ENCODE assay signal across 8 cellular contexts in the genomic region with DNA sequence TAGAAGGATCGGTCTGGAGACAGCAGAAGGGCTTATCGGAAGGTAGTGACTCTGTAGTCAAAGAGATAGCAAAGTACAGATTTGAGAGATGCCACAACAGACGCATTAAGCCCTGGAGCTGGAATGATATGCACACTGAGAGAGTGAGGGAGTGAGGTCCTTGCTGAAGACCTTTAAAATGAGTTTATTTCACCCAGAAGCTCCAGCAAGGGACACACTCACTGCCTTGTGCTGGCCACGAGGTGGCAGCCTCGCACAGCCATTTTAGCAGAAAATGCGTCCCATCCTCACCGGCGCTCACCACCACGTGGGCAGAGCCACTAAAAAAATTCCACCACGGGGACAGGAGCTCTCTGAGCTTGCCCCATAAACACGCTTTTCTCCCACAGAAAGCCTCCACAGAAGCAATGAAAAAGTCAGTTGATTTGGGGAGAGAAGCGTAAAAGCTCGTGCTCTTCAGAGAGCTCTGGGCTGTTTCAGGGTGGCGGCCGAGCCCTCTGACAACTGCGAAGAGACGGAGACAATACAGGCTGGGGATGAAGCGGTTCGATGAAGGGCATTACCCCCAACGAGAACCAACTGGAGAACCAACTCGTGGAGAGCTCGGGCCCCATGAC.
DNase-seq lines count a peak whose midpoint lies in the region; ATAC-seq and TF ChIP-seq lines count a peak whose summit lies in the region.

No MANE protein-coding gene starts in this region.

- H3K23ac ChIP-seq in mesenchymal stem cell (ENCODE audit: low read length in 2 of 2), result no peak overlapping the region

- H2BK15ac ChIP-seq in mesenchymal stem cell (ENCODE audit: low read depth, poor library complexity, severe bottlenecking), result no peak overlapping the region

- peak overlapping the region; percentile 52 for H4K8ac ChIP-seq in mesenchymal stem cell (ENCODE audit: low read length)

- H4K91ac ChIP-seq in mesenchymal stem cell (ENCODE audit: low read length), result peak overlapping the region; percentile 19

- peaks cover 50% of the 10 kb centered on the region for H3K4me1 Mint-ChIP-seq in GM23338

- H3K14ac ChIP-seq in mesenchymal stem cell (ENCODE audit: low read length in 2 of 2), result peak overlapping the region in 1 of 2 experiments; percentile 6

- peak overlapping the region; percentile 91 for H3K9ac ChIP-seq in mesenchymal stem cell (ENCODE audit: low read length)

- H2AFZ ChIP-seq in GM23338, result no peak overlapping the region
- no peak overlapping the region for H2AFZ ChIP-seq in mesenchymal stem cell (ENCODE audit: low read depth, low read length)

- H3K4me2 ChIP-seq in GM23338 (no peak overlapping the region), mesenchymal stem cell (ENCODE audit: low read length, poor library complexity, severe bottlenecking) (peak overlapping the region; percentile 0)

- H3K27me3 Mint-ChIP-seq in GM23338 (ENCODE audit: insufficient read depth, low read depth, poor library complexity), result peaks cover 7% of the 10 kb centered on the region

- H3K9me3 Mint-ChIP-seq in GM23338, result peaks cover 2% of the 10 kb centered on the region; the same call in 2 of the 3 replicates

- H2BK5ac ChIP-seq in mesenchymal stem cell (ENCODE audit: low read depth, low read length, poor library complexity, severe bottlenecking), result peak overlapping the region; percentile 9

- H3K36me3 Mint-ChIP-seq in GM23338 (ENCODE audit: low read depth), result peaks cover 2% of the 10 kb centered on the region; the same call in 2 of the 3 replicates

- no peaks in the 10 kb centered on the region for H3K27me3 ChIP-seq in GM23338 (ENCODE audit: insufficient read depth)
- no peaks in the 10 kb centered on the region for H3K27me3 ChIP-seq in effector memory CD4-positive, alpha-beta T cell (replicated peaks; ENCODE audit: control insufficient read depth, insufficient read depth, low read length, poor library complexity, severe bottlenecking)
- no peaks in the 10 kb centered on the region for H3K27me3 ChIP-seq in mesenchymal stem cell (ENCODE audit: control insufficient read depth in 1 of 2, insufficient read depth in 1 of 2, low read length in 2 of 2)

- peak overlapping the region; percentile 57 for H2BK120ac ChIP-seq in mesenchymal stem cell (ENCODE audit: low read depth, low read length)

- no peak overlapping the region for H3K4me3 ChIP-seq in GM23338
- no peak overlapping the region for H3K4me3 ChIP-seq in effector memory CD4-positive, alpha-beta T cell (ENCODE audit: insufficient read depth, low read depth, low read length, poor library complexity, severe bottlenecking)
- H3K4me3 ChIP-seq in mesenchymal stem cell (ENCODE audit: insufficient read depth in 1 of 2, low read depth in 1 of 2, low read length in 2 of 2), result peak overlapping the region in 1 of 2 experiments; percentile 15

- H3K4ac ChIP-seq in mesenchymal stem cell (ENCODE audit: low read depth in 1 of 2, low read length in 2 of 2), result peak overlapping the region; percentile 56 to 79

- H3K9me3 ChIP-seq in effector memory CD4-positive, alpha-beta T cell (ENCODE audit: control insufficient read depth, low read length), result no peaks in the 10 kb centered on the region
- H3K9me3 ChIP-seq in mesenchymal stem cell (ENCODE audit: control insufficient read depth, low read length), result no peaks in the 10 kb centered on the region

- H3K27ac Mint-ChIP-seq in GM23338, result peak overlapping the region; percentile 90

- no peaks in the 10 kb centered on the region; the same call in 1 of the 2 replicates for H3K79me2 ChIP-seq in GM23338 (replicated peaks; ENCODE audit: insufficient read depth)

- H3K4me3 Mint-ChIP-seq in GM23338, result no peak overlapping the region; the same call in 2 of the 3 replicates

- no peaks in the 10 kb centered on the region; the same call in 1 of the 2 replicates for H3K36me3 ChIP-seq in GM23338 (ENCODE audit: insufficient read depth)
- H3K36me3 ChIP-seq in effector memory CD4-positive, alpha-beta T cell (ENCODE audit: control insufficient read depth, insufficient read depth, low read length), result peaks cover 38% of the 10 kb centered on the region
- peaks cover 49 to 85% of the 10 kb centered on the region in 2 experiments for H3K36me3 ChIP-seq in mesenchymal stem cell (ENCODE audit: control insufficient read depth in 1 of 2, insufficient read depth in 2 of 2, low read depth in 1 of 2, low read length in 2 of 2)

- peak; percentile 85 to 96 for TF ChIP-seq CTCF in GM23338 (conservative IDR thresholded peaks at IDR 0.05; ENCODE audit: low read depth in 2 of 2)

- H3K18ac ChIP-seq in mesenchymal stem cell (ENCODE audit: low read depth in 1 of 2, low read length in 2 of 2), result peak overlapping the region in 1 of 2 experiments; percentile 65

- H3K4me1 ChIP-seq in GM23338 (ENCODE audit: insufficient read depth) (peaks cover 17% of the 10 kb centered on the region), mesenchymal stem cell (ENCODE audit: control insufficient read depth, insufficient read depth, low read depth, low read length) (peaks cover 47% of the 10 kb centered on the region)
- peaks cover 37% of the 10 kb centered on the region for H3K4me1 ChIP-seq in effector memory CD4-positive, alpha-beta T cell (ENCODE audit: control insufficient read depth, insufficient read depth, low read length, poor library complexity, severe bottlenecking)

- no peaks in the 10 kb centered on the region; the same call in 1 of the 2 replicates for H4K20me1 ChIP-seq in GM23338 (replicated peaks; ENCODE audit: insufficient read depth)

- 49% methylated on average over 20 of the region's 22 CpGs for WGBS in mesenchymal stem cell

- H3F3A ChIP-seq in GM23338 (replicated peaks; ENCODE audit: low read depth), result no peaks in the 10 kb centered on the region

- peak overlapping the region in 1 of 2 experiments; percentile 45 for H2BK12ac ChIP-seq in mesenchymal stem cell (ENCODE audit: low read length in 2 of 2)

- peak overlapping the region; percentile 35 for H3K27ac ChIP-seq in GM23338 (ENCODE audit: low read depth)
- H3K27ac ChIP-seq in effector memory CD4-positive, alpha-beta T cell (ENCODE audit: insufficient read depth, low read length, poor library complexity, severe bottlenecking), result no peak overlapping the region
- H3K27ac ChIP-seq in mesenchymal stem cell (ENCODE audit: low read length, poor library complexity, severe bottlenecking), result peak overlapping the region; percentile 99

- peak; percentile 79 for DNase-seq in CD1c-positive myeloid dendritic cell (ENCODE audit: extremely low spot score)
- peak; percentile 86 for DNase-seq in GM23338 (ENCODE audit: low spot score)
- DNase-seq in NCI-H69 (lab: John Stamatoyannopoulos, UW), result peak; percentile 67
- DNase-seq in activated CD8-positive, alpha-beta memory T cell treated with anti-CD3 and anti-CD28 coated beads for 4 hours (ENCODE audit: low read depth in 2 of 2), result peak; percentile 54 to 57
- peak; percentile 58 to 68 (median 65) for DNase-seq in effector memory CD4-positive, alpha-beta T cell
- peak; percentile 89 for DNase-seq in mesenchymal stem cell
- DNase-seq in stimulated activated CD8-positive, alpha-beta memory T cell treated with anti-CD3 and anti-CD28 coated beads, Interleukin-2, amount 100 ng/mL, for 48 hours (ENCODE audit: low read depth in 2 of 2), result peak; percentile 57 to 59

- H3K79me1 ChIP-seq in mesenchymal stem cell (replicated peaks; ENCODE audit: low read length, poor library complexity, severe bottlenecking), result no peaks in the 10 kb centered on the region

- ATAC-seq in GM23338, result peak; percentile 79
- no peak for ATAC-seq in HG03439 (IDR thresholded peaks at IDR 0.05; ENCODE audit: unreplicated experiment)

- H2AK5ac ChIP-seq in mesenchymal stem cell (ENCODE audit: low read length, severe bottlenecking), result peak overlapping the region; percentile 85

- no peaks in the 10 kb centered on the region for H3K9me2 ChIP-seq in GM23338 (ENCODE audit: insufficient read depth)

TF ChIP-seq in GM23338, 12 proteins besides CTCF, POLR2A, EP300 and RAD21 (continues in another document):
- TF ChIP-seq ZNF114 (CRISPR knock-in tag; IDR thresholded peaks at IDR 0.05), result no peak
- TF ChIP-seq, protein P1, sequence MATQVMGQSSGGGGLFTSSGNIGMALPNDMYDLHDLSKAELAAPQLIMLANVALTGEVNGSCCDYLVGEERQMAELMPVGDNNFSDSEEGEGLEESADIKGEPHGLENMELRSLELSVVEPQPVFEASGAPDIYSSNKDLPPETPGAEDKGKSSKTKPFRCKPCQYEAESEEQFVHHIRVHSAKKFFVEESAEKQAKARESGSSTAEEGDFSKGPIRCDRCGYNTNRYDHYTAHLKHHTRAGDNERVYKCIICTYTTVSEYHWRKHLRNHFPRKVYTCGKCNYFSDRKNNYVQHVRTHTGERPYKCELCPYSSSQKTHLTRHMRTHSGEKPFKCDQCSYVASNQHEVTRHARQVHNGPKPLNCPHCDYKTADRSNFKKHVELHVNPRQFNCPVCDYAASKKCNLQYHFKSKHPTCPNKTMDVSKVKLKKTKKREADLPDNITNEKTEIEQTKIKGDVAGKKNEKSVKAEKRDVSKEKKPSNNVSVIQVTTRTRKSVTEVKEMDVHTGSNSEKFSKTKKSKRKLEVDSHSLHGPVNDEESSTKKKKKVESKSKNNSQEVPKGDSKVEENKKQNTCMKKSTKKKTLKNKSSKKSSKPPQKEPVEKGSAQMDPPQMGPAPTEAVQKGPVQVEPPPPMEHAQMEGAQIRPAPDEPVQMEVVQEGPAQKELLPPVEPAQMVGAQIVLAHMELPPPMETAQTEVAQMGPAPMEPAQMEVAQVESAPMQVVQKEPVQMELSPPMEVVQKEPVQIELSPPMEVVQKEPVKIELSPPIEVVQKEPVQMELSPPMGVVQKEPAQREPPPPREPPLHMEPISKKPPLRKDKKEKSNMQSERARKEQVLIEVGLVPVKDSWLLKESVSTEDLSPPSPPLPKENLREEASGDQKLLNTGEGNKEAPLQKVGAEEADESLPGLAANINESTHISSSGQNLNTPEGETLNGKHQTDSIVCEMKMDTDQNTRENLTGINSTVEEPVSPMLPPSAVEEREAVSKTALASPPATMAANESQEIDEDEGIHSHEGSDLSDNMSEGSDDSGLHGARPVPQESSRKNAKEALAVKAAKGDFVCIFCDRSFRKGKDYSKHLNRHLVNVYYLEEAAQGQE (IDR thresholded peaks at IDR 0.05; ENCODE audit: unreplicated experiment), result no peak
